In the genomic region with DNA sequence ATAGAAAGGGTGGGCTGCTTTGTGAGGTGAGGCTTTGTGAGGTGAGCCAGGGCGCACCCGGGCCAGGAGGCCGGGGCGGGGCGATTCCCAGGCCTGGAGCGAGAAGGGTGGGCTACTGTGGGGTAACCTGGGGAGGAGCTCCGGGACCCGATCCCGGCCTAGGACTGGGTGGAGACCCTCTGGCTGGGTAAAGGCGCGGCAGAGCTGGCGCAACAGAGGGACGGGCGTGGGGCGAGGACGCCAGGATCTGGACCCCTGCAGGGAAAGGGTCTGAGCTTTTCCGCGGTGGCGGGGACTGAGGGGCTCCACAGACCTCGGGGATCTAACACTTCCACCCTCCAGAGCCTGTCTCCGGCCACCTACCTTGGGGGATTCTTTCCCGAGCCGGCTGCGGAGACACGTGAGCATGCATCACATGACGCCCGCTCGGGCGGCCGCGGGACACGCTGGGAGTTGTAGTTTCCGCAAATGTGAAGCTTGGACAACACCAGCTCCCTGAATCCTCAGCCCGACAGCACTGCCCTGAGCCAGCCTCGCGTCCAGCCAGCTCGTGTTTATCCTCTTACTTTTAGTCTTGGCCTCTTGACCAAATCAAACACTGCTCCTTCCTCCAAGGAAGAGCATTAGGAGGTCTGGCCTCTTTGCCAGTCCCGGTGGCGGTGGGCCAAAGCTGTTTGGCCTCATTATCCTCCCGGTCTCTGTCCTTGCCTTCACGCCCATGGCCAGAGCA, we compare ENCODE assay signal across 8 cellular contexts. TPM values are rescaled to one million over a fixed set of nuclear protein-coding genes. Genes with fewer than 3 reads are reported as not detected.
A peak's percentile ranks its signal among the peaks of the same experiment; 100 is the strongest.
DNase-seq lines count a peak whose midpoint lies in the region; ATAC-seq and TF ChIP-seq lines count a peak whose summit lies in the region.

A gene with protein sequence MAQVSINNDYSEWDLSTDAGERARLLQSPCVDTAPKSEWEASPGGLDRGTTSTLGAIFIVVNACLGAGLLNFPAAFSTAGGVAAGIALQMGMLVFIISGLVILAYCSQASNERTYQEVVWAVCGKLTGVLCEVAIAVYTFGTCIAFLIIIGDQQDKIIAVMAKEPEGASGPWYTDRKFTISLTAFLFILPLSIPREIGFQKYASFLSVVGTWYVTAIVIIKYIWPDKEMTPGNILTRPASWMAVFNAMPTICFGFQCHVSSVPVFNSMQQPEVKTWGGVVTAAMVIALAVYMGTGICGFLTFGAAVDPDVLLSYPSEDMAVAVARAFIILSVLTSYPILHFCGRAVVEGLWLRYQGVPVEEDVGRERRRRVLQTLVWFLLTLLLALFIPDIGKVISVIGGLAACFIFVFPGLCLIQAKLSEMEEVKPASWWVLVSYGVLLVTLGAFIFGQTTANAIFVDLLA (minus strand): TSS at position 417 of the 730 bp plus-strand sequence. CDS start 4,644 bp downstream, outside the sequence.

- peak within 1 kb of the TSS; percentile 86 for H3K4me3 ChIP-seq in coronary artery

- peaks cover 2% of the 10 kb centered on the region for H3K27me3 Mint-ChIP-seq in activated CD4-positive, alpha-beta T cell treated with anti-CD3 and anti-CD28 coated beads, Interleukin-2, amount 10 ng/mL, durations not matched to agents 24 days and 14 days

- intact Hi-C loops in activated CD4-positive, alpha-beta T cell treated with anti-CD3 and anti-CD28 coated beads, Interleukin-2, amount 10 ng/mL, durations not matched to agents 24 days and 14 days (cut with micrococcal nuclease): loop anchor here (1.0 to 5.0 kb wide), 3 partner anchors 50 to 73 kb away; a partner anchor contains a TSS

- peak within 1 kb of the TSS; percentile 59 to 74 for H3K27ac ChIP-seq in coronary artery

- H3K9me3 Mint-ChIP-seq in activated CD4-positive, alpha-beta T cell treated with anti-CD3 and anti-CD28 coated beads, Interleukin-2, amount 10 ng/mL, durations not matched to agents 24 days and 14 days: no peaks in the 10 kb centered on the region

- no peaks in the 10 kb centered on the region for H3K36me3 Mint-ChIP-seq in activated CD4-positive, alpha-beta T cell treated with anti-CD3 and anti-CD28 coated beads, Interleukin-2, amount 10 ng/mL, durations not matched to agents 24 days and 14 days (ENCODE audit: low read depth)

- peaks cover 13% of the 10 kb centered on the region for H3K4me1 Mint-ChIP-seq in activated CD4-positive, alpha-beta T cell treated with anti-CD3 and anti-CD28 coated beads, Interleukin-2, amount 10 ng/mL, durations not matched to agents 24 days and 14 days

- peak within 1 kb of the TSS; percentile 92 for H3K4me3 Mint-ChIP-seq in activated CD4-positive, alpha-beta T cell treated with anti-CD3 and anti-CD28 coated beads, Interleukin-2, amount 10 ng/mL, durations not matched to agents 24 days and 14 days

- peak; percentile 99 for ATAC-seq in GM18867 (IDR thresholded peaks at IDR 0.05; ENCODE audit: unreplicated experiment)
- ATAC-seq in HG03097 (IDR thresholded peaks at IDR 0.05; ENCODE audit: low FRiP score, unreplicated experiment): peak; percentile 88

- H3K27ac Mint-ChIP-seq in activated CD4-positive, alpha-beta T cell treated with anti-CD3 and anti-CD28 coated beads, Interleukin-2, amount 10 ng/mL, durations not matched to agents 24 days and 14 days: peak within 1 kb of the TSS; percentile 83

- no peak for TF ChIP-seq CTCF in coronary artery (IDR thresholded peaks at IDR 0.05)

- DNase-seq in AG08395 (ENCODE audit: low spot score) (peak; percentile 96), NCI-H460 (ENCODE audit: extremely low read depth, low read depth) (peak; percentile 80), coronary artery (ENCODE audit: low spot score) (peak; percentile 89), left kidney (ENCODE audit: low read depth, low spot score) (peak; percentile 95)
- DNase-seq in activated CD4-positive, alpha-beta T cell treated with anti-CD3 and anti-CD28 coated beads, Interleukin-2, amount 10 ng/mL, durations not matched to agents 24 days and 14 days: peak; percentile 93
- DNase-seq in stimulated activated CD4-positive, alpha-beta T cell treated with anti-CD3 and anti-CD28 coated beads, Interleukin-1b, Interleukin-23, amount 100 ng/mL, for 48 hours: peak; percentile 72

RNA-seq across cellular contexts. Expression of the gene that starts here (rescaled TPM):
- total RNA-seq in NCI-H460 (2014; rRNA removed; shearing (Covaris generic)): 19.0 and 22.2 TPM in 2 replicates
- polyA plus RNA-seq in NCI-H460 (2014; cell fraction: nucleus; rRNA removed): 19.4 and 35.3 TPM in 2 replicates
- total RNA-seq in activated CD4-positive, alpha-beta T cell treated with anti-CD3 and anti-CD28 coated beads, Interleukin-2, amount 10 ng/mL, durations not matched to agents 24 days and 14 days: 7.8 and 10.8 TPM in 2 replicates

Comparison
In these comparisons a context has a peak if more than half of its experiments do, and no peak if none do; other contexts are left out.
1. Peak in every context shown above with its lines: DNase-seq, ATAC-seq, H3K4me3 ChIP-seq and H3K27ac ChIP-seq.